ENCODE assay signal across 1 cellular context in the genomic region with DNA sequence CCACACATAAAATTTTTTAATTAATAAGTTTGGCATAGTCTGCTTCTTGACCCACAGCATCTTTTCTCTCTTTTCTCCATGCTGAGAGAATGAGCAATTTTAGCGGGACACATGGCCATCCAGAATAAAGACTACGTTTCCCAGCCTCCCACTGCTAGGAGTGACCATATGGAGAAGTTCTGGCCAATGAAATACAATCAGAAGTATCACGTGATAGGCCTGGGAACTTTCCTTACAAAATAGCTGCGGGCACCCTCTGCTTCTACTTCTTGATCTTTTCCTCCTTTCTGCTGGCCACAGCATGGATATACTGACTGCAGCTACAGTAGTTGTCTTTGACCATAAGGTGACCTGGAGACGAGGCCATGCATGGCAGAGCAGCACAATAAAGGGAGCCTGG.
TF ChIP-seq lines count a peak whose summit lies in the region.

No MANE protein-coding gene starts in this region.

TF ChIP-seq in GM23338, 12 proteins besides CTCF, POLR2A, EP300 and RAD21 (continued from another document):
- TF ChIP-seq CREB1 (CRISPR knock-in tag; IDR thresholded peaks at IDR 0.05; ENCODE audit: low read depth) (no peak), NANOG (IDR thresholded peaks at IDR 0.05; ENCODE audit: borderline replicate concordance) (no peak), EZH2 (IDR thresholded peaks at IDR 0.05; ENCODE audit: low read depth, unreplicated experiment) (no peak), EZH2phosphoT487 (IDR thresholded peaks at IDR 0.05; ENCODE audit: unreplicated experiment) (no peak), ETS1 (IDR thresholded peaks at IDR 0.05) (no peak), ZNF462 (CRISPR knock-in tag; IDR thresholded peaks at IDR 0.05) (no peak)
